7 cellular contexts compared by ENCODE assay signal in the genomic region with DNA sequence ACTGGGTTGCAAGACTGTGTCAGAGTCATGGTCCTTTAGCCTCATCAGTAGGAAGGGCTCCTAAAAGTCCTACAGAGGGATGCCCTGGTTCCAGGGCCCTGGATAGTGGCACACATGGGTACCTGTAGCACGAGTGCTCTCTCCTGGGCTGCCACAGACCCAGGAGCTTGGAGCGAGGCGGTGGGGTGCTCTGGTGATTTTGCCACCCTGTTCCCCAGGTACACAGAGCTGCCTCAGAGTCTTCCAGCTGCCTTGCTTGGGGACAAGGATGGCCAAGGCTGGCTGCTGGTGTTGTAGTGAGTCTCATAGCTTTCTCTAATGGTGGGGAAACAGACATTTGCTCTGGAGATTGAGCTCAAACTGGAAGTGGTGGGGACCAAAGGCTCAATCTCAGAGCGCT. TPM values are rescaled to one million over a fixed set of nuclear protein-coding genes. Genes with fewer than 3 reads are reported as not detected.
"Had no signal": no experiment of that assay in that cellular context is flagged by ENCODE, and none has a peak within 500 bp of the region (broad histone marks: within the 10 kb centered on the region; RNA-seq: fewer than 3 reads in every experiment).

No MANE protein-coding gene starts in this region.

- H3K9me3 Mint-ChIP-seq: GM23338, H9 had no signal

- DNase-seq: H9, HCEC 1CT, IMR-90 had no signal

- ATAC-seq: GM23338, K562 had no signal

- H3K4me3 Mint-ChIP-seq: GM23338, H9 had no signal

- H3K27ac Mint-ChIP-seq: GM23338, H9 had no signal

- H3K4me2 ChIP-seq: GM23338 had no signal

- H3K4me3 ChIP-seq: GM23338, K562 had no signal

- H2AFZ ChIP-seq: GM23338 had no signal

RNA-seq across cellular contexts. Expression of gene OLFM4, which starts 53.9 kb away (rescaled TPM):
- total RNA-seq: GM23338, H1, H9, HT-29, IMR-90, K562 had no signal
- polyA plus RNA-seq: GM23338, H1, IMR-90, K562 had no signal
